ENCODE assay signal across 8 cellular contexts in the genomic region with DNA sequence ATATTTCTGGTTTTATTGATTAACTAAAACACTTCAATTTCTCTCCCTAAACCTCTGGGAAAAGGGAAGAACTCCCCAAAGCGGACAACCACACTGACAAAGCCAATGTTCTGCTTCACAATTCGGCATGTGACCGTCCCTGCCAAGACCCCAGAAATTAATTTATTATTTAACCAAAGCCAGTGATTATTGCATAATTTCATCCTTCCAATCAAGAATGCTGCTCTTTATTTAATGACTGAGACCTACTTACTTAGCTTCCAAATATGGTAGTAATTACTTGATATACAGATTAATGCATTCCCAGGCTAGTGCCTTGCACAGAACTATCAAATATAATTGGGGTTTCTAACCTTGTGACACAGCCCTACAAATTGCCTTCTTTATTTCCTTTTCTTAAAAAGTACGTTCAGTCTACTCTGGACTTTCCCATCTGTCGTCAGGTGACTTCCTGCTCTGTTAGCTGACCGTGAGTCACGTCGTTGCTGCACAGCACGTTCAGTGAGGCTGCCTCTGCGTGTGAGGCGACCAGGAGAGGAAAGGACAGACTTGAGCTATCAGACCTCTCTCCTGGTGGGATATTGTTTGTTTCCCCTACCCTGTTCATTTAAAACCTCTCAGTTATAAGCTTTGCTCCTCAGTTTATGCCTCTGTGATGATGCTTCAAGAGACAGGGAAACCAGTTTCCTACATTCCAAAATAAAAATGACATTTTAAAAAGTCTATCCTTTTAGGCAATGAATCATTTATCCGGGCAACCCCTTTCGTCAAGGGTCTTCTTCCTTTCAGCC. TPM values are rescaled to one million over a fixed set of nuclear protein-coding genes. Genes with fewer than 3 reads are reported as not detected.
DNase-seq lines count a peak whose midpoint lies in the region; ATAC-seq, FAIRE-seq and TF ChIP-seq lines count a peak whose summit lies in the region.

No MANE protein-coding gene starts in this region.

- ATAC-seq in GM21717 (IDR thresholded peaks at IDR 0.05; ENCODE audit: unreplicated experiment) (peak; percentile 85), lower lobe of right lung (peak; percentile 96 to 98)

- peak overlapping the region; percentile 53 for H3K27ac ChIP-seq in lower lobe of right lung

- intact Hi-C loops in lower lobe of right lung (cut with DNase I), result no loop called here

- DNase-seq in GM04504 (ENCODE audit: low read depth), result peak; percentile 44
- DNase-seq in KG1 (lab: John Stamatoyannopoulos, UW), result peak; percentile 53
- peak; percentile 27 to 59 (median 40) for DNase-seq in activated CD4-positive, CD25-positive, alpha-beta regulatory T cell (lab: John Stamatoyannopoulos, UW)
- peak; percentile 97 for DNase-seq in bronchial epithelial cell (ENCODE audit: low read depth)
- peak; percentile 86 for DNase-seq in lower lobe of right lung
- DNase-seq in stimulated activated CD8-positive, alpha-beta memory T cell treated with anti-CD3 and anti-CD28 coated beads, Interleukin-2, amount 100 ng/mL, for 48 hours (ENCODE audit: low read depth in 2 of 2), result peak; percentile 54 to 71
- DNase-seq in H7, result no peak

- H3K4me3 ChIP-seq in bronchial epithelial cell (ENCODE audit: low read depth, low read length), result no peak overlapping the region
- peak overlapping the region; percentile 6 for H3K4me3 ChIP-seq in lower lobe of right lung
- H3K4me3 ChIP-seq in H7 (ENCODE audit: insufficient read depth, low read depth, low read length), result no peak overlapping the region

- no peaks in the 10 kb centered on the region for H3K9me3 ChIP-seq in lower lobe of right lung

- peaks cover 21% of the 10 kb centered on the region for H3K4me1 ChIP-seq in lower lobe of right lung

- no peak for TF ChIP-seq CTCF in bronchial epithelial cell (IDR thresholded peaks at IDR 0.05; ENCODE audit: insufficient read depth, low read length, severe bottlenecking)
- TF ChIP-seq CTCF in lower lobe of right lung (IDR thresholded peaks at IDR 0.05), result no peak

- H3K36me3 ChIP-seq in bronchial epithelial cell (ENCODE audit: control insufficient read depth, insufficient read depth, low read length) (no peaks in the 10 kb centered on the region), lower lobe of right lung (no peaks in the 10 kb centered on the region), H7 (replicated peaks; ENCODE audit: control insufficient read depth, insufficient read depth, low read length) (no peaks in the 10 kb centered on the region)

- H3K27me3 ChIP-seq in bronchial epithelial cell (ENCODE audit: control insufficient read depth, insufficient read depth, low read length) (no peaks in the 10 kb centered on the region), lower lobe of right lung (ENCODE audit: low read depth) (no peaks in the 10 kb centered on the region), H7 (ENCODE audit: control insufficient read depth, insufficient read depth, low read length) (no peaks in the 10 kb centered on the region)

- FAIRE-seq in bronchial epithelial cell (lab: Jason Lieb, UNC), result no peak

RNA-seq across cellular contexts. Expression of a gene that starts 55.7 kb away (rescaled TPM):
- 2.1 and 3.2 TPM in 2 replicates for total RNA-seq in bronchial epithelial cell
- total RNA-seq in lower lobe of right lung, result 44.6 TPM
- total RNA-seq in H7 (2014; rRNA removed; shearing (Covaris generic)), result 1.2 and 1.7 TPM in 2 replicates

Comparison
In these comparisons a context has a peak if more than half of its experiments do, and no peak if none do; other contexts are left out.
1. RNA of a gene that starts 55.7 kb away (total RNA-seq): 44.6 TPM in lower lobe of right lung (single experiment); 2.1 to 3.2 TPM in bronchial epithelial cell and 1.2 to 1.7 TPM in H7; every median in the first group is over 10 times any median in the second.